Comparison of ENCODE assay signal across 17 cellular contexts in genomic region chr10:28468707-28469483, GRCh38.
"Had no signal": no experiment of that assay in that cellular context is flagged by ENCODE, and none has a peak within 500 bp of the region (broad histone marks: within the 10 kb centered on the region; RNA-seq: fewer than 3 reads in every experiment).

No MANE protein-coding gene starts in this region.

- H3K9me3 ChIP-seq: ovary, sigmoid colon, thyroid gland had no signal

- FAIRE-seq: islet of Langerhans had no signal

- H3K4me3 ChIP-seq: ovary, sigmoid colon, thyroid gland had no signal

- H3K36me3 Mint-ChIP-seq: activated CD8-positive, alpha-beta memory T cell treated with anti-CD3 and anti-CD28 coated beads, Interleukin-2, amount 10 ng/mL, durations not matched to agents 7 days and 5 days; activated naive CD8-positive, alpha-beta T cell; stimulated activated naive B cell treated with anti-CD40 and anti-IgM and Interleukin-4, amounts not matched to agents 10 μg/mL and 1 μg/mL and 100 μg/mL, for 72 hours had no signal

- H3K4me1 ChIP-seq: sigmoid colon, thyroid gland had no signal

- H3K27me3 ChIP-seq: ovary, sigmoid colon, thyroid gland had no signal

- H3K27ac Mint-ChIP-seq: activated B cell treated with CpG ODN at 0.5 μM for 24 hours; activated CD4-positive, alpha-beta memory T cell treated with anti-CD3 and anti-CD28 coated beads, Interleukin-2, amount 10 ng/mL, durations not matched to agents 7 days and 5 days; activated CD8-positive, alpha-beta memory T cell treated with anti-CD3 and anti-CD28 coated beads, Interleukin-2, amount 10 ng/mL, durations not matched to agents 7 days and 5 days; activated naive CD8-positive, alpha-beta T cell; stimulated activated naive B cell treated with anti-CD40 and anti-IgM and Interleukin-4, amounts not matched to agents 10 μg/mL and 1 μg/mL and 100 μg/mL, for 72 hours had no signal

- DNase-seq: activated B cell treated with CpG ODN at 0.5 μM for 24 hours; activated CD4-positive, alpha-beta memory T cell treated with anti-CD3 and anti-CD28 coated beads, Interleukin-2, amount 10 ng/mL, durations not matched to agents 7 days and 5 days; activated CD4-positive, alpha-beta T cell treated with anti-CD3 and anti-CD28 coated beads for 48 hours; activated CD8-positive, alpha-beta memory T cell treated with anti-CD3 and anti-CD28 coated beads, Interleukin-2, amount 10 ng/mL, durations not matched to agents 7 days and 5 days; dermis blood vessel endothelial cell; effector memory CD8-positive, alpha-beta T cell; left cardiac atrium; mammary epithelial cell; ovary; sigmoid colon; stimulated activated CD4-positive, alpha-beta T cell treated with anti-CD3 and anti-CD28 coated beads, Interleukin-4, amount 100 ng/mL, for 4 hours; stimulated activated naive B cell treated with anti-CD40 and anti-IgM and Interleukin-4, amounts not matched to agents 10 μg/mL and 1 μg/mL and 100 μg/mL, for 72 hours; T-helper 2 cell; thyroid gland had no signal

- H3K9me3 Mint-ChIP-seq: activated B cell treated with CpG ODN at 0.5 μM for 24 hours; activated CD4-positive, alpha-beta memory T cell treated with anti-CD3 and anti-CD28 coated beads, Interleukin-2, amount 10 ng/mL, durations not matched to agents 7 days and 5 days; effector memory CD8-positive, alpha-beta T cell; neural crest cell had no signal

- H3K36me3 ChIP-seq: ovary, sigmoid colon, thyroid gland had no signal

- H3K27me3 Mint-ChIP-seq: activated CD4-positive, alpha-beta memory T cell treated with anti-CD3 and anti-CD28 coated beads, Interleukin-2, amount 10 ng/mL, durations not matched to agents 7 days and 5 days; activated CD8-positive, alpha-beta memory T cell treated with anti-CD3 and anti-CD28 coated beads, Interleukin-2, amount 10 ng/mL, durations not matched to agents 7 days and 5 days; activated naive CD8-positive, alpha-beta T cell had no signal

- ATAC-seq: activated CD8-positive, alpha-beta memory T cell treated with anti-CD3 and anti-CD28 coated beads, Interleukin-2, amount 10 ng/mL, durations not matched to agents 7 days and 5 days; effector memory CD8-positive, alpha-beta T cell; left cardiac atrium; stimulated activated naive B cell treated with anti-CD40 and anti-IgM and Interleukin-4, amounts not matched to agents 10 μg/mL and 1 μg/mL and 100 μg/mL, for 72 hours had no signal

- H3K4me1 Mint-ChIP-seq: activated B cell treated with CpG ODN at 0.5 μM for 24 hours; activated CD4-positive, alpha-beta memory T cell treated with anti-CD3 and anti-CD28 coated beads, Interleukin-2, amount 10 ng/mL, durations not matched to agents 7 days and 5 days; activated CD8-positive, alpha-beta memory T cell treated with anti-CD3 and anti-CD28 coated beads, Interleukin-2, amount 10 ng/mL, durations not matched to agents 7 days and 5 days; stimulated activated naive B cell treated with anti-CD40 and anti-IgM and Interleukin-4, amounts not matched to agents 10 μg/mL and 1 μg/mL and 100 μg/mL, for 72 hours had no signal

- H3K4me3 Mint-ChIP-seq: activated B cell treated with CpG ODN at 0.5 μM for 24 hours; activated CD4-positive, alpha-beta memory T cell treated with anti-CD3 and anti-CD28 coated beads, Interleukin-2, amount 10 ng/mL, durations not matched to agents 7 days and 5 days; activated CD8-positive, alpha-beta memory T cell treated with anti-CD3 and anti-CD28 coated beads, Interleukin-2, amount 10 ng/mL, durations not matched to agents 7 days and 5 days; activated naive CD8-positive, alpha-beta T cell; effector memory CD8-positive, alpha-beta T cell; neural crest cell; stimulated activated naive B cell treated with anti-CD40 and anti-IgM and Interleukin-4, amounts not matched to agents 10 μg/mL and 1 μg/mL and 100 μg/mL, for 72 hours had no signal

- H3K27ac ChIP-seq: ovary, sigmoid colon, thyroid gland had no signal
